In the genomic region with DNA sequence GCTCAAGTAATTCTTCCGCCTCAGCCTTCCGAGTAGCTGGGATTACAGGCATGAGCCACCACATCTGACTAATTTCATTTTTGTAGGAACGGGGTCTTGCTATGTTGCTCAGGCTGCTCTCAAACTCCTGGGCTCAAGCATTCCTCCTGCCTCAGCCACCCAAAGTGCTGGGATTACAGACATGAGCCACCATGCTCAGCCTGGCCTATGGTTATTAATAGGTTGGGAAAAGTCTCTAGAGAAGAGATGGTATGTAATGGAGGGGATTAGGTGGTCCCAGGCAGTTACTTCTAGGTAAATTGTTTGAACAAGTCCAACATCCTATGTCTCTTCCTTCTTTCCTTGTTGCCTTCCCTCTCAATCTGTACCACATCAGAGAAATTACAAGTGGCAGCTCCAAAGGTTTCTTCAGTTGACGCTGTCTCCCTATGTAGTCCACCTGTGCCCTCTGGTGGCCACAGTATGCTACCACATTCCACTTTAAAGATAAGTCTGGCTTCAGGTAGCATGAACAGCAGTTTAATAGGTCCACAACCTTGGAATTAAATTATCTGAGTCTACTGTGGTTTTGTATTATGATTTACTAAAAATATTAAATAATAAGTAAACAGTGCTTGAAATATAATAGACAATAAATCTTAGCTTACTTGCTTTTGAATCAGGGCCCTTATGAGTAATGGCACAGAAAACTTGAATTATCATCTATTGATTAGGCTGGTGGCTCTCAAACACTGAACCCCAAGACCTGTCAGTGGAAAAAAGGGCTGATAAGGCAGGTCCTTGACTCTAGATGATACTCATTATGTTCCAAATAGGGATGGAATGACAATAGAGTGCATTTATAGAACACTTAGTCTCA, we compare ENCODE assay signal across 8 cellular contexts. TPM values are rescaled to one million over a fixed set of nuclear protein-coding genes. Genes with fewer than 3 reads are reported as not detected.
DNase-seq lines count a peak whose midpoint lies in the region; ATAC-seq and TF ChIP-seq lines count a peak whose summit lies in the region.

No MANE protein-coding gene starts in this region.

- H3K9me3 Mint-ChIP-seq in naive thymus-derived CD4-positive, alpha-beta T cell = no peaks in the 10 kb centered on the region

- H3K27ac ChIP-seq in OCI-LY1 (ENCODE audit: low read depth, low read length, poor library complexity, severe bottlenecking) = no peak overlapping the region
- no peak overlapping the region for H3K27ac ChIP-seq in naive thymus-derived CD4-positive, alpha-beta T cell (ENCODE audit: low read depth, low read length)

- H3K9ac ChIP-seq in OCI-LY1 (ENCODE audit: low read length) = no peak overlapping the region

- H3K27me3 ChIP-seq in BE2C = no peaks in the 10 kb centered on the region
- no peaks in the 10 kb centered on the region for H3K27me3 ChIP-seq in OCI-LY1 (ENCODE audit: insufficient read depth, low read length)
- no peaks in the 10 kb centered on the region for H3K27me3 ChIP-seq in naive thymus-derived CD4-positive, alpha-beta T cell (ENCODE audit: control insufficient read depth in 2 of 2, insufficient read depth in 2 of 2, low read length in 2 of 2)

- peaks cover 0 to 10% (median 4%) of the 10 kb centered on the region in 5 donors for H3K36me3 Mint-ChIP-seq in naive thymus-derived CD4-positive, alpha-beta T cell

- H3K4me1 Mint-ChIP-seq in naive thymus-derived CD4-positive, alpha-beta T cell = no peaks in the 10 kb centered on the region

- H3K27me3 Mint-ChIP-seq in naive thymus-derived CD4-positive, alpha-beta T cell = no peaks in the 10 kb centered on the region

- H3K4me2 ChIP-seq in OCI-LY1 (ENCODE audit: low read length) = no peak overlapping the region

- no peaks in the 10 kb centered on the region for H3K9me2 ChIP-seq in OCI-LY1 (ENCODE audit: low read depth, low read length)

- no peaks in the 10 kb centered on the region for H3K36me3 ChIP-seq in BE2C
- no peaks in the 10 kb centered on the region for H3K36me3 ChIP-seq in OCI-LY1 (ENCODE audit: insufficient read depth, low read length)
- peaks cover 0 to 8% (median 0%) of the 10 kb centered on the region in 3 experiments for H3K36me3 ChIP-seq in naive thymus-derived CD4-positive, alpha-beta T cell (ENCODE audit: control insufficient read depth in 2 of 3, insufficient read depth in 3 of 3, low read length in 3 of 3)

- no peak overlapping the region for H3K27ac Mint-ChIP-seq in naive thymus-derived CD4-positive, alpha-beta T cell

- no peak overlapping the region for H3K4me3 ChIP-seq in BE2C (ENCODE audit: low read depth, low read length)
- no peak overlapping the region for H3K4me3 ChIP-seq in OCI-LY1 (ENCODE audit: low read depth, low read length, poor library complexity, severe bottlenecking)
- no peak overlapping the region for H3K4me3 ChIP-seq in epithelial cell of proximal tubule (ENCODE audit: low read depth, low read length)
- H3K4me3 ChIP-seq in naive thymus-derived CD4-positive, alpha-beta T cell (ENCODE audit: low read length) = no peak overlapping the region

- no peak overlapping the region for H2AFZ ChIP-seq in OCI-LY1 (ENCODE audit: low read length)

- intact Hi-C loops in naive thymus-derived CD4-positive, alpha-beta T cell (cut with micrococcal nuclease) = loop anchor here (1.0 to 5.0 kb wide), 7 partner anchors 10 to 354 kb away; partner anchors contain the start of genes HMGXB3 (in 2 of the 2), SLC26A2 (in 2 of the 2) and TIGD6 (in 2 of the 2)

- POLR2A ChIA-PET in naive thymus-derived CD4-positive, alpha-beta T cell (lab: Charles Lee) = interaction anchor here (2.0 kb wide), 1 partner anchor 10 kb away, joined by 7 read pairs; the partner anchor contains the start of genes HMGXB3 and TIGD6

- H4K20me1 ChIP-seq in OCI-LY1 (ENCODE audit: insufficient read depth, low read length) = no peaks in the 10 kb centered on the region

- no peak overlapping the region for H3K4me3 Mint-ChIP-seq in naive thymus-derived CD4-positive, alpha-beta T cell

- TF ChIP-seq CTCF in BE2C (IDR thresholded peaks at IDR 0.05; ENCODE audit: low read depth, low read length) (peak; percentile 99), OCI-LY1 (IDR thresholded peaks at IDR 0.05; ENCODE audit: low read length) (peak; percentile 91), epithelial cell of proximal tubule (conservative IDR thresholded peaks at IDR 0.05; ENCODE audit: low read depth, low read length) (peak; percentile 97)

- H3K79me2 ChIP-seq in OCI-LY1 (ENCODE audit: insufficient read depth, low read length) = no peaks in the 10 kb centered on the region

- H3K4me1 ChIP-seq in BE2C = peaks cover 10% of the 10 kb centered on the region
- no peaks in the 10 kb centered on the region for H3K4me1 ChIP-seq in OCI-LY1 (ENCODE audit: insufficient read depth, low read length, severe bottlenecking)
- H3K4me1 ChIP-seq in naive thymus-derived CD4-positive, alpha-beta T cell (ENCODE audit: control insufficient read depth in 2 of 2, insufficient read depth in 2 of 2, low read length in 2 of 2) = no peaks in the 10 kb centered on the region

- peak; percentile 76 for ATAC-seq in GM19372 (IDR thresholded peaks at IDR 0.05; ENCODE audit: low read depth, unreplicated experiment)
- peak; percentile 98 for ATAC-seq in naive thymus-derived CD4-positive, alpha-beta T cell
- ATAC-seq in stimulated activated naive CD8-positive, alpha-beta T cell treated with anti-CD3 and anti-CD28 coated beads, Interleukin-15, Interleukin-2, amounts not matched to agents 100 U/mL and 50 U/mL, for 24 hours = peak; percentile 83

- CTCF ChIA-PET in naive thymus-derived CD4-positive, alpha-beta T cell (lab: Charles Lee) = interaction anchor here (0.6 to 5.9 kb wide), 10 partner anchors 10 to 354 kb away, joined by 3 to 93 read pairs (median 5); no protein-coding TSS in a partner anchor

- H3K9me3 ChIP-seq in BE2C (no peaks in the 10 kb centered on the region), OCI-LY1 (ENCODE audit: low read length) (no peaks in the 10 kb centered on the region)
- H3K9me3 ChIP-seq in naive thymus-derived CD4-positive, alpha-beta T cell (ENCODE audit: control insufficient read depth in 2 of 3, low read length in 3 of 3) = no peaks in the 10 kb centered on the region

- no peaks in the 10 kb centered on the region for H3F3A ChIP-seq in OCI-LY1 (ENCODE audit: insufficient read depth, low read length)

- peak; percentile 76 for DNase-seq in BE2C
- DNase-seq in HuH-7 (ENCODE audit: low spot score) = peak; percentile 48
- peak; percentile 69 for DNase-seq in activated CD8-positive, alpha-beta memory T cell treated with anti-CD3 and anti-CD28 coated beads, Interleukin-2, amount 50 U/mL, for 48 hours
- DNase-seq in epithelial cell of proximal tubule (ENCODE audit: low read depth) = no peak
- DNase-seq in naive thymus-derived CD4-positive, alpha-beta T cell = peak; percentile 28 to 65 (median 57)
- DNase-seq in stimulated activated naive CD8-positive, alpha-beta T cell treated with anti-CD3 and anti-CD28 coated beads, Interleukin-15, Interleukin-2, amounts not matched to agents 100 U/mL and 50 U/mL, for 24 hours = peak; percentile 70

RNA-seq across cellular contexts. Expression of gene TIGD6, which starts 9.7 kb away (rescaled TPM):
- polyA plus RNA-seq in BE2C (2012; ENCODE audit: insufficient read depth, insufficient read length, low read depth) = 6.6 TPM
- 0.75 and 3.8 TPM in 2 replicates for total RNA-seq in epithelial cell of proximal tubule
- 1 to 10 TPM; 2.3 to 7.4 (median 2.8) TPM for total RNA-seq in naive thymus-derived CD4-positive, alpha-beta T cell
- polyA plus RNA-seq in naive thymus-derived CD4-positive, alpha-beta T cell = 1 to 10 TPM; 4.1 to 5.5 TPM

RNA-seq across cellular contexts. Expression of gene HMGXB3, which starts 9.8 kb away (rescaled TPM):
- 57.6 TPM for polyA plus RNA-seq in BE2C (2012; ENCODE audit: insufficient read depth, insufficient read length, low read depth)
- total RNA-seq in epithelial cell of proximal tubule = 28.4 and 29.1 TPM in 2 replicates
- 10 to 100 TPM; 27.2 to 40.6 (median 34.5) TPM for total RNA-seq in naive thymus-derived CD4-positive, alpha-beta T cell
- 10 to 100 TPM in 1 of 2 donors, 1 to 10 TPM in 1; 8.2 to 12.6 TPM for polyA plus RNA-seq in naive thymus-derived CD4-positive, alpha-beta T cell

RNA-seq across cellular contexts. Expression of gene SLC26A2, which starts 30.2 kb away (rescaled TPM):
- polyA plus RNA-seq in BE2C (2012; ENCODE audit: insufficient read depth, insufficient read length, low read depth) = 4.6 TPM
- 10.3 and 11.9 TPM in 2 replicates for total RNA-seq in epithelial cell of proximal tubule
- total RNA-seq in naive thymus-derived CD4-positive, alpha-beta T cell = 10 to 100 TPM in 2 of 5 experiments, 1 to 10 TPM in 3; 5.2 to 16.5 (median 9.6) TPM
- 1 to 10 TPM; 3.2 to 3.9 TPM for polyA plus RNA-seq in naive thymus-derived CD4-positive, alpha-beta T cell

RNA-seq across cellular contexts. Expression of gene PDE6A, which starts 46.2 kb away (rescaled TPM):
- polyA plus RNA-seq in BE2C (2012; ENCODE audit: insufficient read depth, insufficient read length, low read depth) = 0.11 TPM
- not detected in 2 replicates for total RNA-seq in epithelial cell of proximal tubule
- total RNA-seq in naive thymus-derived CD4-positive, alpha-beta T cell = not detected
- under 1 TPM in 1 of 2 donors, not detected in 1; 0.11 TPM for polyA plus RNA-seq in naive thymus-derived CD4-positive, alpha-beta T cell
